In genomic region chr2:239587836-239588235, GRCh38 we compare ENCODE assay signal across 19 cellular contexts.
A peak's percentile ranks its signal among the peaks of the same experiment; 100 is the strongest.
DNase-seq lines count a peak whose midpoint lies in the region; ATAC-seq, FAIRE-seq and TF ChIP-seq lines count a peak whose summit lies in the region.
"Had no signal": no experiment of that assay in that cellular context is flagged by ENCODE, and none has a peak within 500 bp of the region (broad histone marks: within the 10 kb centered on the region; RNA-seq: fewer than 3 reads in every experiment).

No MANE protein-coding gene starts in this region.

- H3K27ac ChIP-seq in kidney (ENCODE audit: low read depth in 2 of 2, low read length in 2 of 2) (no peak overlapping the region), upper lobe of right lung (no peak overlapping the region)
- H3K27ac ChIP-seq: C4-2B had no signal

- no peak overlapping the region for H3K4me3 Mint-ChIP-seq in activated naive CD4-positive, alpha-beta T cell treated with anti-CD3 and anti-CD28 coated beads for 36 hours

- no peaks in the 10 kb centered on the region for H3K27me3 Mint-ChIP-seq in activated naive CD4-positive, alpha-beta T cell treated with anti-CD3 and anti-CD28 coated beads for 36 hours (ENCODE audit: low read depth)

- H3K27ac Mint-ChIP-seq in activated naive CD4-positive, alpha-beta T cell treated with anti-CD3 and anti-CD28 coated beads for 36 hours: no peak overlapping the region

- H3K9me3 ChIP-seq in kidney (ENCODE audit: control insufficient read depth in 1 of 2, low read length in 2 of 2) (no peaks in the 10 kb centered on the region), upper lobe of right lung (no peaks in the 10 kb centered on the region)
- H3K9me3 ChIP-seq: MG63, SK-N-SH had no signal

- ATAC-seq in upper lobe of right lung (peak; percentile 37), HG03039 (IDR thresholded peaks at IDR 0.05; ENCODE audit: unreplicated experiment) (no peak), GM18868 (IDR thresholded peaks at IDR 0.05; ENCODE audit: unreplicated experiment) (no peak)

- H3K9ac ChIP-seq in kidney (ENCODE audit: low read length in 2 of 2): no peak overlapping the region
- H3K9ac ChIP-seq: SK-N-SH had no signal

- H3K9me3 Mint-ChIP-seq in activated naive CD4-positive, alpha-beta T cell treated with anti-CD3 and anti-CD28 coated beads for 36 hours: no peaks in the 10 kb centered on the region

- no peak for TF ChIP-seq CTCF in kidney (IDR thresholded peaks at IDR 0.05; ENCODE audit: borderline replicate concordance, extremely low read depth, insufficient read depth)
- no peak for TF ChIP-seq CTCF in upper lobe of right lung (IDR thresholded peaks at IDR 0.05)

- CTCF ChIA-PET in activated naive CD4-positive, alpha-beta T cell treated with anti-CD3 and anti-CD28 coated beads for 36 hours (lab: Charles Lee): no interaction called here

- no peaks in the 10 kb centered on the region for H3K27me3 ChIP-seq in upper lobe of right lung
- H3K27me3 ChIP-seq: MG63 had no signal

- FAIRE-seq in kidney (lab: Jason Lieb, UNC): no peak
- FAIRE-seq: HepG2 had no signal

- H3K36me3 Mint-ChIP-seq in activated naive CD4-positive, alpha-beta T cell treated with anti-CD3 and anti-CD28 coated beads for 36 hours (ENCODE audit: low read depth): no peaks in the 10 kb centered on the region

- no peaks in the 10 kb centered on the region for H3K4me1 Mint-ChIP-seq in activated naive CD4-positive, alpha-beta T cell treated with anti-CD3 and anti-CD28 coated beads for 36 hours (ENCODE audit: low read depth)

- H3K4me3 ChIP-seq in kidney (ENCODE audit: low read length in 2 of 2) (no peak overlapping the region), upper lobe of right lung (no peak overlapping the region)
- H3K4me3 ChIP-seq: MG63 had no signal

- H3K36me3 ChIP-seq in kidney (ENCODE audit: control insufficient read depth in 1 of 2, insufficient read depth in 2 of 2, low read length in 2 of 2) (no peaks in the 10 kb centered on the region), upper lobe of right lung (no peaks in the 10 kb centered on the region)
- H3K36me3 ChIP-seq: MG63 had no signal

- peak; percentile 1 for DNase-seq in activated naive CD4-positive, alpha-beta T cell treated with anti-CD3 and anti-CD28 coated beads, Interleukin-2, amount 50 U/mL, for 16 hours
- DNase-seq in activated naive CD4-positive, alpha-beta T cell treated with anti-CD3 and anti-CD28 coated beads for 36 hours: no peak
- DNase-seq in NOMO-1 (lab: John Stamatoyannopoulos, UW; ENCODE audit: unreplicated experiment in 2 of 2) (peak; percentile 27 to 56), kidney (peak; percentile 32), upper lobe of right lung (no peak), foreskin melanocyte (no peak)
- DNase-seq: COR-L47, DMS153, EL, GOT3, KG1, MG63, NCI-H187, NCI-H69, SK-N-SH had no signal

- intact Hi-C loops in activated naive CD4-positive, alpha-beta T cell treated with anti-CD3 and anti-CD28 coated beads for 36 hours (cut with micrococcal nuclease): no loop called here
- intact Hi-C loops in kidney (cut with DNase I) (no loop called here), upper lobe of right lung (cut with DNase I) (no loop called here)

- no peaks in the 10 kb centered on the region for H3K4me1 ChIP-seq in kidney (ENCODE audit: control insufficient read depth in 1 of 2, insufficient read depth in 1 of 2, low read depth in 1 of 2, low read length in 2 of 2)
- no peaks in the 10 kb centered on the region for H3K4me1 ChIP-seq in upper lobe of right lung

Comparison
In these comparisons a context has a peak if more than half of its experiments do, and no peak if none do; other contexts are left out.
1. DNase-seq: peak in activated naive CD4-positive, alpha-beta T cell treated with anti-CD3 and anti-CD28 coated beads, Interleukin-2, amount 50 U/mL, for 16 hours (single experiment), NOMO-1 (2 of 2) and kidney (single experiment); none in activated naive CD4-positive, alpha-beta T cell treated with anti-CD3 and anti-CD28 coated beads for 36 hours (single experiment), upper lobe of right lung (single experiment) and foreskin melanocyte (single experiment).